In the genomic region with DNA sequence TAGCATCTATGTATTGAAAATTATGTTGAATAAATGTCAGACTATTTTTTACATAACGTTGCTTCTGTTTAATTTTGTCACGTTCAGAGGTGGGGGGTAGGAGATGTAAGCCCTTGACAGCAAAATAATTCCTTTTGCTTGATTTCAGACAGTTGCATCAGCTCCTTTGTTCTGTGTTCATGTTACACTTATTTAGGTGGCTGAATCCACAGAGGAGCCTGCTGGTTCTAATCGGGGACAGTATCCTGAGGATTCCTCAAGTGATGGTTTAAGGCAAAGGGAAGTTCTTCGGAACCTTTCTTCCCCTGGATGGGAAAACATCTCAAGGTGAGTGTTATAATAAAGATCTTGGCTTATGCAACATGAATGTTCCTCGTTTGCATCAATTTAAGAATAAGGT, we compare ENCODE assay signal across 12 cellular contexts. TPM values are rescaled to one million over a fixed set of nuclear protein-coding genes. Genes with fewer than 3 reads are reported as not detected.
DNase-seq lines count a peak whose midpoint lies in the region; ATAC-seq and TF ChIP-seq lines count a peak whose summit lies in the region.
"Had no signal": no experiment of that assay in that cellular context is flagged by ENCODE, and none has a peak within 500 bp of the region (broad histone marks: within the 10 kb centered on the region; RNA-seq: fewer than 3 reads in every experiment).

No MANE protein-coding gene starts in this region.

- H3K27ac Mint-ChIP-seq in Calu3 (ENCODE audit: unreplicated experiment) = peak overlapping the region; percentile 100

- peak overlapping the region; percentile 79 for H3K27ac ChIP-seq in A673 (ENCODE audit: low read depth, low read length, poor library complexity, severe bottlenecking)
- peak overlapping the region; percentile 96 for H3K27ac ChIP-seq in SU-DHL-6 (ENCODE audit: low read depth, low read length)
- H3K27ac ChIP-seq: thoracic aorta had no signal

- peaks cover 69% of the 10 kb centered on the region for H3F3A ChIP-seq in SU-DHL-6 (ENCODE audit: insufficient read depth)

- H3K4me1 Mint-ChIP-seq in Calu3 (ENCODE audit: low read depth, unreplicated experiment) = peaks cover 21% of the 10 kb centered on the region

- no peak overlapping the region for H2AFZ ChIP-seq in SU-DHL-6 (ENCODE audit: low read depth, low read length, severe bottlenecking)

- peak overlapping the region; percentile 96 for H3K4me3 Mint-ChIP-seq in Calu3 (ENCODE audit: low read depth, unreplicated experiment)

- H3K27me3 Mint-ChIP-seq in Calu3 (ENCODE audit: unreplicated experiment) = peaks cover 13% of the 10 kb centered on the region

- CTCF ChIA-PET in A673 (lab: Charles Lee) = no interaction called here
- CTCF ChIA-PET in Calu3 (lab: Charles Lee) = interaction anchor here (0.9 kb wide), 1 partner anchor 11 kb away, joined by 3 read pairs; no protein-coding TSS in a partner anchor

- POLR2A ChIA-PET in A673 (lab: Charles Lee; ENCODE audit: low non-redundant PET) = interaction anchor here (0.7 kb wide), 1 partner anchor 249 kb away, joined by 3 read pairs; the partner anchor contains the start of gene PSME3IP1

- H3K36me3 Mint-ChIP-seq in Calu3 (ENCODE audit: insufficient read depth, unreplicated experiment) = peaks cover 100% of the 10 kb centered on the region

- BruUV-seq in A673 (replicated peaks; lab: Mats Ljungman, UMichigan) = no TSS peak
- BruUV-seq in Calu3 (replicated peaks; lab: Mats Ljungman, UMichigan) = no TSS peak

- in situ Hi-C loops in G401 (cut with HindIII; ENCODE audit: low sequenced_read_pairs) = no loop called here

- no peak for ATAC-seq in GM18858 (IDR thresholded peaks at IDR 0.05; ENCODE audit: unreplicated experiment)
- no peak for ATAC-seq in HG02588 (IDR thresholded peaks at IDR 0.05; ENCODE audit: unreplicated experiment)

- H3K9me3 Mint-ChIP-seq in Calu3 (ENCODE audit: low read depth, unreplicated experiment) = no peaks in the 10 kb centered on the region

- peak overlapping the region; percentile 98 for H3K4me2 ChIP-seq in SU-DHL-6 (ENCODE audit: low read depth, low read length, poor library complexity, severe bottlenecking)

- H3K79me2 ChIP-seq in SU-DHL-6 (ENCODE audit: insufficient read depth, low read length) = peaks cover 70% of the 10 kb centered on the region

- peaks cover 40% of the 10 kb centered on the region for H4K20me1 ChIP-seq in SU-DHL-6 (ENCODE audit: low read depth, low read length)

- H3K4me1 ChIP-seq in A673 (ENCODE audit: insufficient read depth, low read length, poor library complexity, severe bottlenecking) = peaks cover 24% of the 10 kb centered on the region

- H3K9me3 ChIP-seq in A673 (ENCODE audit: low read depth, low read length, poor library complexity, severe bottlenecking) (no peaks in the 10 kb centered on the region), SU-DHL-6 (ENCODE audit: insufficient read depth, low read length) (no peaks in the 10 kb centered on the region)
- H3K9me3 ChIP-seq: thoracic aorta had no signal

- H3K4me3 ChIP-seq in A673 (ENCODE audit: low read depth, low read length, poor library complexity, severe bottlenecking) = peak overlapping the region; percentile 94
- H3K4me3 ChIP-seq in SU-DHL-6 (ENCODE audit: insufficient read depth, low read length, poor library complexity, severe bottlenecking) = no peak overlapping the region
- H3K4me3 ChIP-seq in fibroblast of the aortic adventitia (ENCODE audit: low read depth, low read length) = peak overlapping the region; percentile 93
- H3K4me3 ChIP-seq: thoracic aorta had no signal

- peak; percentile 60 for DNase-seq in A673 (ENCODE audit: low spot score)
- no peak for DNase-seq in Calu3
- DNase-seq in fibroblast of the aortic adventitia (ENCODE audit: low read depth) = peak; percentile 89
- no peak for DNase-seq in DMS 273 treated with DMSO at 0.1 percent for 48 hours (lab: John Stamatoyannopoulos, UW)
- no peak for DNase-seq in G401 (ENCODE audit: low spot score)
- DNase-seq: NCI-H82; stimulated activated CD4-positive, alpha-beta T cell treated with anti-CD3 and anti-CD28 coated beads, Interleukin-4, amount 100 ng/mL, for 4 hours had no signal

- H3K27me3 ChIP-seq in A673 (replicated peaks; ENCODE audit: insufficient read depth, low read depth, low read length, poor library complexity) (no peaks in the 10 kb centered on the region), SU-DHL-6 (ENCODE audit: low read length) (no peaks in the 10 kb centered on the region)

- TF ChIP-seq CTCF in A673 (conservative IDR thresholded peaks at IDR 0.05; ENCODE audit: low read depth, low read length) (no peak), Calu3 (IDR thresholded peaks at IDR 0.05; ENCODE audit: unreplicated experiment) (no peak), SU-DHL-6 (IDR thresholded peaks at IDR 0.05; ENCODE audit: insufficient read depth, low read length, poor library complexity, severe bottlenecking) (no peak), fibroblast of the aortic adventitia (IDR thresholded peaks at IDR 0.05; ENCODE audit: insufficient read depth, low read length) (no peak)

- no peaks in the 10 kb centered on the region for H3K9me2 ChIP-seq in SU-DHL-6 (replicated peaks; ENCODE audit: insufficient read depth, low read length)

- H3K36me3 ChIP-seq in A673 (ENCODE audit: insufficient read depth, low read length, poor library complexity, severe bottlenecking) (peaks cover 76% of the 10 kb centered on the region), SU-DHL-6 (ENCODE audit: low read length) (peaks cover 68% of the 10 kb centered on the region)

- H3K9ac ChIP-seq in SU-DHL-6 (ENCODE audit: low read length) = no peak overlapping the region

- intact Hi-C loops in A673 (cut with micrococcal nuclease; ENCODE audit: unreplicated experiment) (no loop called here), Calu3 (cut with micrococcal nuclease; ENCODE audit: unreplicated experiment) (loop anchor here (10.0 kb wide), 2 partner anchors 72 to 318 kb away; partner anchors contain the start of gene SLC12A3)

RNA-seq across cellular contexts. Expression of gene HERPUD1, which starts 4.5 kb away (rescaled TPM):
- total RNA-seq in A673 (2021) (94.2 and 99.4 TPM in 2 replicates), Calu3 (2022) (111 and 116 TPM in 2 replicates), fibroblast of the aortic adventitia (ENCODE audit: low replicate concordance) (34.0 and 151 TPM in 2 replicates)
- 49.0 and 75.8 TPM in 2 replicates for total RNA-seq in G401 (2014; rRNA removed; shearing (Covaris generic))

RNA-seq across cellular contexts. Expression of gene CETP, which starts 25.3 kb away (rescaled TPM):
- total RNA-seq in A673 (2021) (not detected in 2 replicates), Calu3 (2022) (not detected in 2 replicates), fibroblast of the aortic adventitia (ENCODE audit: low replicate concordance) (not detected in 2 replicates)
- total RNA-seq in G401 (2014; rRNA removed; shearing (Covaris generic)) = not detected in 2 replicates
- total RNA-seq: LHCN-M2, thoracic aorta had no signal

RNA-seq across cellular contexts. Expression of gene NLRC5, which starts 52.9 kb away (rescaled TPM):
- 13.1 and 14.2 TPM in 2 replicates for total RNA-seq in A673 (2021)
- 18.0 and 42.3 TPM in 2 replicates for total RNA-seq in Calu3 (2022)
- 13.0 and 31.0 TPM in 2 replicates for total RNA-seq in fibroblast of the aortic adventitia (ENCODE audit: low replicate concordance)
- total RNA-seq in G401 (2014; rRNA removed; shearing (Covaris generic)) = 0.07 TPM in 1 of 2 replicates, not detected in the other

Comparison
In these comparisons a context has a peak if more than half of its experiments do, and no peak if none do; other contexts are left out.
1. DNase-seq: peak in A673 (single experiment) and fibroblast of the aortic adventitia (single experiment); none in Calu3 (single experiment), DMS 273 treated with DMSO at 0.1 percent for 48 hours (single experiment) and G401 (single experiment).
2. RNA of gene NLRC5, which starts 52.9 kb away (total RNA-seq): 13.0 to 31.0 TPM in fibroblast of the aortic adventitia, 18.0 to 42.3 TPM in Calu3 and 13.1 to 14.2 TPM in A673; 0.07 TPM in G401; every median in the first group is over 10 times any median in the second.